Comparison of ENCODE assay signal across 9 cellular contexts in the genomic region with DNA sequence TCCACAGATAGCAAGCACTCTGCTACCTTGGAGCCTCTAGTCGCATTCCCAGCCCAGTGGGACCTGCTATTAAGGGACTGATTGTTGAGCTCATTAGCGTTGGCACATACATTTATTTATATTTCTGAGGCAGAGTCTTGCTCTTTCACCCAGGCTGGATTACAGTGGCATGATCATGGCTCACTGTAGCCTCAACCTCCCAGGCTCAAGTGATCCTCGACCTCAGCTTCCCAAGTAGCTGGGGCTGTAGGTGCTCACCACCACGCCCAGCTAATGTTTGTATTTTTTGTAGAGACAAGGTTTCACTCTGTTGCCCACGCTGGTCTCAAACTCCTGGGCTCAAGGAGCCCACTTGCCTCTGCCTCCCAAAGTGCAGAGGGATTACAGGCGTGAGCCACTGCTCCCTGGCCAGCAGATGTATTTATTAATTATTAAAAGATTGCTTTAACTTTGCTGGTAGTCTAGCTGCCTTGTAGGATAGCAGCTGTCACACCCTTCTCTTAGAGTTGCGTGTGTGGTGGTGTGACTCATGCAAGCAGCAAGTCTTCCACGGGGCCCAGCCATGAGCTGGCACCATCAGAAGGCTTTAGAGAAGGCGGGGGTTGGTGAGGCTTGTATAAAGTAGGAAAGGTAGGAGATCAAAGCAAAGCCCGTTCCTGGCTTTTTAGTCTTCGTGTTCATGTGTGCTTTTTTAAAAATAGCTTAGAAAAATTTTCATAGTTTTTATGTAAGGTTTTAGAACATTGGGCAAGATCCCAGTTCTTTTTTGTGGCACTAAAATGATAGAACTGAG. TPM values are rescaled to one million over a fixed set of nuclear protein-coding genes. Genes with fewer than 3 reads are reported as not detected.
DNase-seq lines count a peak whose midpoint lies in the region; ATAC-seq and TF ChIP-seq lines count a peak whose summit lies in the region.
"Had no signal": no experiment of that assay in that cellular context is flagged by ENCODE, and none has a peak within 500 bp of the region (broad histone marks: within the 10 kb centered on the region; RNA-seq: fewer than 3 reads in every experiment).

No MANE protein-coding gene starts in this region.

- no peaks in the 10 kb centered on the region for H3K4me1 ChIP-seq in upper lobe of right lung

- intact Hi-C loops in upper lobe of right lung (cut with DNase I): no loop called here

- H3K9me3 ChIP-seq in upper lobe of right lung: no peaks in the 10 kb centered on the region

- ATAC-seq in upper lobe of right lung: no peak
- no peak for ATAC-seq in HG03039 (IDR thresholded peaks at IDR 0.05; ENCODE audit: unreplicated experiment)
- ATAC-seq in HG03457 (IDR thresholded peaks at IDR 0.05; ENCODE audit: unreplicated experiment): no peak

- no peak for TF ChIP-seq POLR2A in erythroblast (IDR thresholded peaks at IDR 0.05; ENCODE audit: low read length)

- H3K4me3 ChIP-seq in HFF-Myc (replicated peaks; ENCODE audit: low read depth, low read length) (no peak overlapping the region), upper lobe of right lung (no peak overlapping the region)

- H3K27ac ChIP-seq in upper lobe of right lung: no peak overlapping the region

- H3K27me3 ChIP-seq in upper lobe of right lung: no peaks in the 10 kb centered on the region

- DNase-seq in HFF-Myc (ENCODE audit: extremely low read depth, low read depth) (peak; percentile 43), erythroblast (lab: John Stamatoyannopoulos, UW) (peak; percentile 56 to 84), upper lobe of right lung (no peak), NCI-H187 treated with DMSO at 0.1 percent for 48 hours (lab: John Stamatoyannopoulos, UW) (no peak)
- peak; percentile 40 to 54 for DNase-seq in activated CD4-positive, alpha-beta T cell treated with anti-CD3 and anti-CD28 coated beads for 4 hours
- DNase-seq in stimulated activated CD4-positive, alpha-beta T cell treated with anti-CD3 and anti-CD28 coated beads, Interleukin-1b, Interleukin-23, amount 100 ng/mL, for 4 hours (ENCODE audit: low read depth in 2 of 2): peak; percentile 34 to 37

- TF ChIP-seq CTCF in HFF-Myc (IDR thresholded peaks at IDR 0.05; ENCODE audit: low read depth, low read length, missing control alignments) (no peak), upper lobe of right lung (IDR thresholded peaks at IDR 0.05) (no peak)

- H3K36me3 ChIP-seq in upper lobe of right lung: peaks cover 91% of the 10 kb centered on the region

RNA-seq across cellular contexts. Expression of a gene that starts 16.5 kb away (rescaled TPM):
- total RNA-seq in upper lobe of right lung: 7.0 TPM

RNA-seq across cellular contexts. Expression of a gene that starts 40.5 kb away (rescaled TPM):
- total RNA-seq in upper lobe of right lung: not detected
- total RNA-seq: glomerular endothelial cell had no signal

RNA-seq across cellular contexts. Expression of a gene that starts 40.7 kb away (rescaled TPM):
- 22.1 TPM for total RNA-seq in upper lobe of right lung

Comparison
In these comparisons a context has a peak if more than half of its experiments do, and no peak if none do; other contexts are left out.
1. DNase-seq: peak in HFF-Myc (single experiment), activated CD4-positive, alpha-beta T cell treated with anti-CD3 and anti-CD28 coated beads for 4 hours (2 of 2), erythroblast (2 of 2) and stimulated activated CD4-positive, alpha-beta T cell treated with anti-CD3 and anti-CD28 coated beads, Interleukin-1b, Interleukin-23, amount 100 ng/mL, for 4 hours (2 of 2); none in upper lobe of right lung (single experiment) and NCI-H187 treated with DMSO at 0.1 percent for 48 hours (single experiment).